ENCODE assay signal across 14 cellular contexts in the genomic region with DNA sequence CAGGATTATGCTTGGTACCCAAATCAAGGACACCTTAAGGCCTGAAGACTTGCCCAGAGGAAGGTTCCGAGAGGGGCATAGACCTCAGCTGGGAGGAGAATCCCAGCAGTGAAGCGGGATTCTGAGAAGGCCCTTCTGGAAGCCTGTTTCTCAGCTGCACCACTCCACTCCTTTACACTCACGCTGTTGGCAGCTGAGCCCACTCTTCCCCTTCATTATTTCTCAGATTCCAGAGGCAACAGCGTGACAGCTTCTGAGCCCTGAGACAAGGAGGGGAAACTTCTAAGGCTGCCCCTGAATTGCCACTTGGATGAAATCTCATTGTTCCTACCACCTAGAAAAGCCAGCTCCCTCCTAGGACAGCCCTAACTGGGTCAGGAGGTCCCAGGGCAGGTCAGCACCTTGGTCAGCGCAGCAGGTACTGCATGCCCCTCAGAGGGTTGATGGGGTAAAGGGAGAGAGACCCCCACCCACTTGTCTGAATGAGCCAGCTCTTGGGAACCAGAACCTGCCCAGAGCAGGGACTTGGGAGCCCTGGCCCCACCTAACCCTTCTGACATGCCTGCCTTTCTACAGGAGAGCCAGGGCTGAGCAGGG.
"Had no signal": no experiment of that assay in that cellular context is flagged by ENCODE, and none has a peak within 500 bp of the region (broad histone marks: within the 10 kb centered on the region; RNA-seq: fewer than 3 reads in every experiment).

No MANE protein-coding gene starts in this region.

- H3K27ac Mint-ChIP-seq: activated CD4-positive, alpha-beta memory T cell treated with anti-CD3 and anti-CD28 coated beads for 36 hours; natural killer cell treated with Interleukin-12 subunit alpha and Interleukin-12 subunit beta and Interleukin-15 and Interleukin-18, amount 100 ng/mL, for 72 hours had no signal

- H3K36me3 ChIP-seq: left lung, ovary, transverse colon had no signal

- H3K4me3 ChIP-seq: left lung, ovary, skin epidermis, transverse colon had no signal

- DNase-seq: activated CD4-positive, alpha-beta memory T cell treated with anti-CD3 and anti-CD28 coated beads for 36 hours; activated gamma-delta T cell treated with Interleukin-2 at 50 U/mL for 16 hours; activated naive CD8-positive, alpha-beta T cell treated with anti-CD3 and anti-CD28 coated beads, Interleukin-2, amount 10 ng/mL, durations not matched to agents 7 days and 5 days; activated T-cell treated with anti-CD3 and anti-CD28 coated beads, Interleukin-2, amount 50 U/mL, for 48 hours; anterior cingulate cortex; foreskin melanocyte; head of caudate nucleus; islet precursor cell; left lung; retina; transverse colon had no signal

- H3K27me3 Mint-ChIP-seq: activated CD4-positive, alpha-beta memory T cell treated with anti-CD3 and anti-CD28 coated beads for 36 hours had no signal

- H3K4me3 Mint-ChIP-seq: activated CD4-positive, alpha-beta memory T cell treated with anti-CD3 and anti-CD28 coated beads for 36 hours; activated naive CD8-positive, alpha-beta T cell treated with anti-CD3 and anti-CD28 coated beads, Interleukin-2, amount 10 ng/mL, durations not matched to agents 7 days and 5 days; natural killer cell treated with Interleukin-12 subunit alpha and Interleukin-12 subunit beta and Interleukin-15 and Interleukin-18, amount 100 ng/mL, for 72 hours had no signal

- H3K4me1 Mint-ChIP-seq: activated naive CD8-positive, alpha-beta T cell treated with anti-CD3 and anti-CD28 coated beads, Interleukin-2, amount 10 ng/mL, durations not matched to agents 7 days and 5 days had no signal

- H3K27ac ChIP-seq: left lung, ovary, skin epidermis, transverse colon had no signal

- H3K27me3 ChIP-seq: left lung, ovary, transverse colon had no signal

- H3K36me3 Mint-ChIP-seq: activated CD4-positive, alpha-beta memory T cell treated with anti-CD3 and anti-CD28 coated beads for 36 hours; activated naive CD8-positive, alpha-beta T cell treated with anti-CD3 and anti-CD28 coated beads, Interleukin-2, amount 10 ng/mL, durations not matched to agents 7 days and 5 days; natural killer cell treated with Interleukin-12 subunit alpha and Interleukin-12 subunit beta and Interleukin-15 and Interleukin-18, amount 100 ng/mL, for 72 hours had no signal

- ATAC-seq: left lung; natural killer cell treated with Interleukin-12 subunit alpha and Interleukin-12 subunit beta and Interleukin-15 and Interleukin-18, amount 100 ng/mL, for 72 hours had no signal

- H3K9me3 ChIP-seq: left lung, ovary, transverse colon had no signal

- H3K9me3 Mint-ChIP-seq: activated CD4-positive, alpha-beta memory T cell treated with anti-CD3 and anti-CD28 coated beads for 36 hours; activated naive CD8-positive, alpha-beta T cell treated with anti-CD3 and anti-CD28 coated beads, Interleukin-2, amount 10 ng/mL, durations not matched to agents 7 days and 5 days; natural killer cell treated with Interleukin-12 subunit alpha and Interleukin-12 subunit beta and Interleukin-15 and Interleukin-18, amount 100 ng/mL, for 72 hours had no signal
